In genomic region chr13:74000906-74001305, GRCh38 we compare ENCODE assay signal across 20 cellular contexts.
DNase-seq lines count a peak whose midpoint lies in the region; ATAC-seq, FAIRE-seq and TF ChIP-seq lines count a peak whose summit lies in the region.
"Had no signal": no experiment of that assay in that cellular context is flagged by ENCODE, and none has a peak within 500 bp of the region (broad histone marks: within the 10 kb centered on the region; RNA-seq: fewer than 3 reads in every experiment).

No MANE protein-coding gene starts in this region.

- no peak for TF ChIP-seq EP300 in HepG2 (IDR thresholded peaks at IDR 0.05; ENCODE audit: low read depth in 2 of 2, low read length in 2 of 2)
- no peak for TF ChIP-seq EP300 in HepG2 (CRISPR knock-in tag; IDR thresholded peaks at IDR 0.05; ENCODE audit: borderline replicate concordance)

- no peaks in the 10 kb centered on the region for H3K27me3 ChIP-seq in HepG2 (ENCODE audit: control insufficient read depth in 1 of 2, insufficient read depth in 2 of 2, low read length in 2 of 2)
- H3K27me3 ChIP-seq in right lobe of liver, result no peaks in the 10 kb centered on the region
- no peaks in the 10 kb centered on the region for H3K27me3 ChIP-seq in HAP-1 (ENCODE audit: low read depth)
- H3K27me3 ChIP-seq: BE2C had no signal

- H3K36me3 ChIP-seq in HepG2 (replicated peaks in 1 of 2; ENCODE audit: control insufficient read depth in 1 of 2, insufficient read depth in 2 of 2, low read length in 2 of 2), result no peaks in the 10 kb centered on the region
- H3K36me3 ChIP-seq in right lobe of liver, result no peaks in the 10 kb centered on the region
- H3K36me3 ChIP-seq in HAP-1 (replicated peaks), result no peaks in the 10 kb centered on the region
- H3K36me3 ChIP-seq: BE2C had no signal

- H3K4me3 ChIP-seq in HepG2 (replicated peaks in 1 of 3; ENCODE audit: insufficient read depth in 1 of 3, low read depth in 2 of 3, low read length in 3 of 3) (no peak overlapping the region), right lobe of liver (no peak overlapping the region), HFF-Myc (replicated peaks; ENCODE audit: low read depth, low read length) (no peak overlapping the region), HAP-1 (no peak overlapping the region)
- H3K4me3 ChIP-seq: K562 had no signal

- no peaks in the 10 kb centered on the region for H3K9me3 Mint-ChIP-seq in stimulated activated effector memory CD8-positive, alpha-beta T cell treated with anti-CD3 and anti-CD28 coated beads, Interleukin-12 subunit alpha, Interleukin-12 subunit beta, amount 100 ng/mL, for 72 hours
- H3K9me3 Mint-ChIP-seq: CD8-positive, alpha-beta memory T cell; H9; HFFc6 had no signal

- no peak for FAIRE-seq in HepG2 (lab: Jason Lieb, UNC)
- FAIRE-seq: GM18507, K562 had no signal

- H3K4me3 Mint-ChIP-seq in stimulated activated effector memory CD8-positive, alpha-beta T cell treated with anti-CD3 and anti-CD28 coated beads, Interleukin-12 subunit alpha, Interleukin-12 subunit beta, amount 100 ng/mL, for 72 hours, result no peak overlapping the region
- H3K4me3 Mint-ChIP-seq: CD8-positive, alpha-beta memory T cell; H9; HFFc6 had no signal

- no peak for DNase-seq in HepG2 (ENCODE audit: low spot score)
- DNase-seq in right lobe of liver, result no peak
- peak; percentile 14 for DNase-seq in HFF-Myc (ENCODE audit: extremely low read depth, low read depth)
- DNase-seq in fibroblast of gingiva (ENCODE audit: low read depth), result peak; percentile 59
- DNase-seq in stimulated activated effector memory CD8-positive, alpha-beta T cell treated with anti-CD3 and anti-CD28 coated beads, Interleukin-12 subunit alpha, Interleukin-12 subunit beta, amount 100 ng/mL, for 72 hours (ENCODE audit: low spot score in 2 of 2), result no peak
- no peak for DNase-seq in HT-29 (ENCODE audit: low spot score)
- no peak for DNase-seq in HAP-1 (ENCODE audit: low spot score in 2 of 2)
- DNase-seq: 8988T; ACHN; BE2C; Caco-2; CD8-positive, alpha-beta memory T cell; GF-D8; GOT3; H9; HFFc6 had no signal

- no TSS peak for BruUV-seq in HepG2 (replicated peaks; lab: Mats Ljungman, UMichigan)

- in situ Hi-C loops in HepG2 (cut with HindIII; ENCODE audit: extremely low pct_ligation_motif_present, low pct_unique_long_range_greater_than_20kb), result no loop called here
- in situ Hi-C loops in HAP-1 (cut with MboI; ENCODE audit: low sequenced_read_pairs), result no loop called here

- H3K27ac ChIP-seq in HepG2 (ENCODE audit: extremely low read length, insufficient read depth, low read length), result no peak overlapping the region
- H3K27ac ChIP-seq in right lobe of liver, result no peak overlapping the region
- H3K27ac ChIP-seq: C4-2B had no signal

- H2AFZ ChIP-seq in HepG2 (ENCODE audit: low read length), result no peak overlapping the region

- TF ChIP-seq POLR2A in HepG2 (IDR thresholded peaks at IDR 0.05; ENCODE audit: insufficient read depth in 1 of 2, low read depth in 2 of 2, low read length in 2 of 2) (no peak), right lobe of liver (IDR thresholded peaks at IDR 0.05) (no peak)

- no peak overlapping the region for H3K9ac ChIP-seq in HepG2 (ENCODE audit: insufficient read depth, low read depth, low read length)

- CTCF ChIA-PET in HepG2 (lab: Yijun Ruan, JAX; ENCODE audit: low intra/inter-chr PET ratio, low total read pairs), result no interaction called here

- H3K4me1 ChIP-seq in HepG2 (ENCODE audit: insufficient read depth, low read length) (no peaks in the 10 kb centered on the region), right lobe of liver (no peaks in the 10 kb centered on the region), HAP-1 (no peaks in the 10 kb centered on the region)
- H3K4me1 ChIP-seq: BE2C, Caco-2 had no signal

- intact Hi-C loops in HepG2 (cut with micrococcal nuclease; ENCODE audit: unreplicated experiment) (no loop called here), right lobe of liver (cut with DNase I) (no loop called here)

- H3K4me1 Mint-ChIP-seq in stimulated activated effector memory CD8-positive, alpha-beta T cell treated with anti-CD3 and anti-CD28 coated beads, Interleukin-12 subunit alpha, Interleukin-12 subunit beta, amount 100 ng/mL, for 72 hours, result peaks cover 54% of the 10 kb centered on the region

- ATAC-seq in HepG2 (no peak), right lobe of liver (no peak), GM18867 (IDR thresholded peaks at IDR 0.05; ENCODE audit: unreplicated experiment) (no peak)
- ATAC-seq in stimulated activated effector memory CD8-positive, alpha-beta T cell treated with anti-CD3 and anti-CD28 coated beads, Interleukin-12 subunit alpha, Interleukin-12 subunit beta, amount 100 ng/mL, for 72 hours, result no peak
- ATAC-seq: K562 had no signal

- peak overlapping the region; percentile 69 for H3K27ac Mint-ChIP-seq in stimulated activated effector memory CD8-positive, alpha-beta T cell treated with anti-CD3 and anti-CD28 coated beads, Interleukin-12 subunit alpha, Interleukin-12 subunit beta, amount 100 ng/mL, for 72 hours
- H3K27ac Mint-ChIP-seq: H9, HFFc6 had no signal

- no peak overlapping the region for H3K4me2 ChIP-seq in HepG2 (ENCODE audit: low read depth, low read length)

- H3K9me3 ChIP-seq in HepG2 (ENCODE audit: low read length) (no peaks in the 10 kb centered on the region), right lobe of liver (no peaks in the 10 kb centered on the region), HAP-1 (no peaks in the 10 kb centered on the region)
- H3K9me3 ChIP-seq: BE2C had no signal

- POLR2A ChIA-PET in HepG2 (lab: Yijun Ruan, JAX), result no interaction called here

- H3K36me3 Mint-ChIP-seq in stimulated activated effector memory CD8-positive, alpha-beta T cell treated with anti-CD3 and anti-CD28 coated beads, Interleukin-12 subunit alpha, Interleukin-12 subunit beta, amount 100 ng/mL, for 72 hours, result no peaks in the 10 kb centered on the region

- 88% methylated on average over 1 of the region's 1 CpG for WGBS in HepG2 (ENCODE audit: low lambda C conversion rate)
- 90% methylated on average over 1 of the region's 1 CpG for WGBS in right lobe of liver (ENCODE audit: insufficient coverage, low coverage, low lambda C conversion rate, missing lambda C conversion rate)

- TF ChIP-seq CTCF in HepG2 (CRISPR knock-in tag; IDR thresholded peaks at IDR 0.05), result no peak
- no peak for TF ChIP-seq CTCF in right lobe of liver (IDR thresholded peaks at IDR 0.05)
- TF ChIP-seq CTCF in HFF-Myc (IDR thresholded peaks at IDR 0.05; ENCODE audit: low read depth, low read length, missing control alignments), result no peak

- TF ChIP-seq RAD21 in HepG2 (CRISPR knock-in tag; IDR thresholded peaks at IDR 0.05), result no peak

- H4K20me1 ChIP-seq in HepG2 (ENCODE audit: insufficient read depth, low read length), result no peaks in the 10 kb centered on the region

- H3K79me2 ChIP-seq in HepG2 (ENCODE audit: insufficient read depth, low read length), result no peaks in the 10 kb centered on the region

TF ChIP-seq in HepG2, 621 proteins besides CTCF, POLR2A, EP300 and RAD21:
- TF ChIP-seq ZNF747 (CRISPR knock-in tag; IDR thresholded peaks at IDR 0.05; ENCODE audit: borderline replicate concordance) (no peak), MNT (IDR thresholded peaks at IDR 0.05) (0 out of 2 replicates have a peak, but pooled peaks have one; percentile 4)

Comparison
In these comparisons a context has a peak if more than half of its experiments do, and no peak if none do; other contexts are left out.
1. DNase-seq: peak in HFF-Myc (single experiment) and fibroblast of gingiva (single experiment); none in HepG2 (single experiment), right lobe of liver (0 of 3), stimulated activated effector memory CD8-positive, alpha-beta T cell treated with anti-CD3 and anti-CD28 coated beads, Interleukin-12 subunit alpha, Interleukin-12 subunit beta, amount 100 ng/mL, for 72 hours (0 of 2), HT-29 (single experiment) and HAP-1 (0 of 2).